ENCODE assay signal across 8 cellular contexts in the genomic region with DNA sequence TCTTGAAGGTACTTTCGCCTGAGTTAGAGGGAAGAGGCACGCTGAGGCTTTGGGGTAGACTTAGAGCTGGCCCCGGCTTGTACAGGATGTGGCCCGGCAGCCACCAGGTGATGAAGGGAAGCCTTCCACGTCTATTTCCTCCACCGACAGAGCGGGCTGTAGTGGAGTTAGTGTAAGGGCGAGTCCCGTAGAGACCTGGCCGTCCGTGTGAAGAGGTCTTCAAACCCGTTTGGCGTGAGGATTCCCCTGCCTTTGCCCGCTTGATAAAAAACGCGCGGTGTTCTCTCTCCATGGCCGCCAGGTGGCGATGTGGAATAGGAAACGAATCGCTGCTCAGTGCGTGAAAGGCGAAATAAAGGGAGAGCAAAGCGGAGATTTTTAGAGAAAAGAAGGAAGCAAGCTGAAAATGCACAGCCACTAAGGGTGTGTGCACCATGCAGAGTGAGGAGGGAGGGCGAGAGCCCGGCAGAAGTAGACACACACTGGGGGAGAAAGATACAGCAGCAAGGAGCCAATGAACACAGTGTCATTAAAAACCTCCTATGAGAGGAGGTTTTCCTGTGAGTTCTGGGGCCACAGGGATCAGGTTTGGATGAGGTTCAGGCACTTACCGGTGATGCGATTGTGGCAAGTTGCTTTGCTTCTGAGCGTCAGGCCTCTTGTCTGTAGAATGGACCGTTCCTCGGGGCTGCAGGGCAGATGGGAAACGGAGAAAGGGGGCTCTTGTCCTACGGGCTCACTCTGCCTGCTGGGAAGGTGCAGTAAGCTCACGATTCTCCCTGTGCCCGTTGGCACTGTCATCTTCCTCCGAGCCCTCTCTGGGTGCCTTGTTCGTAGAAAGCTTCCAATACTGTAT. TPM values are rescaled to one million over a fixed set of nuclear protein-coding genes. Genes with fewer than 3 reads are reported as not detected.
A peak's percentile ranks its signal among the peaks of the same experiment; 100 is the strongest.
DNase-seq lines count a peak whose midpoint lies in the region; ATAC-seq, FAIRE-seq and TF ChIP-seq lines count a peak whose summit lies in the region.

No MANE protein-coding gene starts in this region.

- ATAC-seq in GM18502 (IDR thresholded peaks at IDR 0.05; ENCODE audit: poor library complexity, unreplicated experiment): peak; percentile 74
- ATAC-seq in HG03159 (IDR thresholded peaks at IDR 0.05; ENCODE audit: unreplicated experiment): peak; percentile 66

- TF ChIP-seq CTCF in colonic mucosa (IDR thresholded peaks at IDR 0.05): peak; percentile 80
- TF ChIP-seq CTCF in lower leg skin (IDR thresholded peaks at IDR 0.05): peak in 1 of 3 donors; percentile 79

- no peaks in the 10 kb centered on the region for H3K4me1 ChIP-seq in colonic mucosa

- DNase-seq in NCI-H460 (ENCODE audit: extremely low read depth, low read depth) (peak; percentile 80), colonic mucosa (peak; percentile 68), lower leg skin (ENCODE audit: low spot score in 2 of 2) (peak; percentile 68 to 94)
- DNase-seq in activated CD4-positive, alpha-beta T cell treated with anti-CD3 and anti-CD28 coated beads for 48 hours: peak; percentile 82
- DNase-seq in stimulated activated CD4-positive, alpha-beta T cell treated with anti-CD3 and anti-CD28 coated beads, TNF-alpha, amount 100 ng/mL, for 4 hours (ENCODE audit: low read depth in 3 of 3): peak; percentile 29 to 48 (median 44)

- peaks cover 20% of the 10 kb centered on the region for H3K27me3 ChIP-seq in colonic mucosa

- H3K9ac ChIP-seq in colonic mucosa (ENCODE audit: low read depth in 2 of 2, low read length in 2 of 2): no peak overlapping the region

- H3K27ac ChIP-seq in colonic mucosa: no peak overlapping the region

- intact Hi-C loops in colonic mucosa (cut with DNase I): loop anchor here (2.0 to 5.0 kb wide), 2 partner anchors 39 to 278 kb away; no protein-coding TSS in a partner anchor
- intact Hi-C loops in lower leg skin (cut with DNase I; ENCODE audit: low total_unique reads): loop anchor here (5.0 to 10.0 kb wide), 2 partner anchors 33 to 281 kb away; partner anchors contain the start of gene STC2

- FAIRE-seq in A204.1 (lab: Jason Lieb, UNC): peak; percentile 47

- 13 to 18% methylated on average over 34 to 37 of the region's 37 CpGs for WGBS in lower leg skin, 2 donors

- no peaks in the 10 kb centered on the region for H3K36me3 ChIP-seq in colonic mucosa

- H3K4me3 ChIP-seq in colonic mucosa: no peak overlapping the region
- no peak overlapping the region for H3K4me3 ChIP-seq in lower leg skin (ENCODE audit: low read depth, poor library complexity, severe bottlenecking)

- TF ChIP-seq POLR2A in lower leg skin (IDR thresholded peaks at IDR 0.05): no peak

- no peaks in the 10 kb centered on the region for H3K9me3 ChIP-seq in colonic mucosa

RNA-seq across cellular contexts. Expression of gene STC2, which starts 34.2 kb away (rescaled TPM):
- 96.3 and 128 TPM in 2 replicates for total RNA-seq in NCI-H460 (2014; rRNA removed; shearing (Covaris generic))
- 82.1 and 123 TPM in 2 replicates for polyA plus RNA-seq in NCI-H460 (2014; cell fraction: nucleus; rRNA removed)
- total RNA-seq in colonic mucosa (1 to 10 TPM; 1.8 to 2.5 TPM), lower leg skin (10 to 100 TPM in 2 of 4 donors, 1 to 10 TPM in 2; 3.2 to 29.1 (median 9.9) TPM)

RNA-seq across cellular contexts. Expression of gene NKX2-5, which starts 59.0 kb away (rescaled TPM):
- total RNA-seq in NCI-H460 (2014; rRNA removed; shearing (Covaris generic)): not detected in 2 replicates
- not detected in 2 replicates for polyA plus RNA-seq in NCI-H460 (2014; cell fraction: nucleus; rRNA removed)
- total RNA-seq in colonic mucosa: not detected
- not detected for total RNA-seq in lower leg skin
